Comparison of ENCODE assay signal across 18 cellular contexts in genomic region chr5:28400076-28400475, GRCh38.
"Had no signal": no experiment of that assay in that cellular context is flagged by ENCODE, and none has a peak within 500 bp of the region (broad histone marks: within the 10 kb centered on the region; RNA-seq: fewer than 3 reads in every experiment).

No MANE protein-coding gene starts in this region.

- H2AFZ ChIP-seq: parathyroid adenoma had no signal

- H3K36me3 ChIP-seq: tibial artery, uterus had no signal

- H3K27ac ChIP-seq: body of pancreas, foreskin keratinocyte, parathyroid adenoma, tibial artery, uterus had no signal

- H3K27me3 ChIP-seq: body of pancreas, foreskin keratinocyte, tibial artery, uterus had no signal

- DNase-seq: activated CD4-positive, alpha-beta memory T cell treated with anti-CD3 and anti-CD28 coated beads, Interleukin-2, amount 10 ng/mL, durations not matched to agents 7 days and 5 days; activated CD4-positive, alpha-beta T cell treated with anti-CD3 and anti-CD28 coated beads for 4 hours; activated CD8-positive, alpha-beta memory T cell treated with anti-CD3 and anti-CD28 coated beads, Interleukin-2, amount 10 ng/mL, durations not matched to agents 7 days and 5 days; amniotic stem cell; body of pancreas; foreskin keratinocyte; hippocampal formation; islet precursor cell; midbrain; naive B cell; stimulated activated CD4-positive, alpha-beta T cell treated with anti-CD3 and anti-CD28 coated beads, Interleukin-12 subunit alpha, Interleukin-12 subunit beta, amount 100 ng/mL, for 4 hours; stimulated activated CD4-positive, alpha-beta T cell treated with anti-CD3 and anti-CD28 coated beads, Interleukin-2, amount 100 ng/mL, for 24 hours; stimulated activated naive CD8-positive, alpha-beta T cell treated with anti-CD3 and anti-CD28 coated beads, Interleukin-15, Interleukin-2, amounts not matched to agents 100 U/mL and 50 U/mL, for 24 hours; substantia nigra; tibial artery; uterus had no signal

- H3K79me2 ChIP-seq: parathyroid adenoma had no signal

- H3K4me3 ChIP-seq: body of pancreas, lung, tibial artery, uterus had no signal

- H3K9me3 ChIP-seq: body of pancreas, tibial artery, uterus had no signal

- H3K9ac ChIP-seq: parathyroid adenoma had no signal

- H3K4me1 ChIP-seq: body of pancreas, parathyroid adenoma, uterus had no signal
